Comparison of ENCODE assay signal across 11 cellular contexts in genomic region chr3:53043738-53044137, GRCh38. TPM values are rescaled to one million over a fixed set of nuclear protein-coding genes. Genes with fewer than 3 reads are reported as not detected.
DNase-seq lines count a peak whose midpoint lies in the region; ATAC-seq and TF ChIP-seq lines count a peak whose summit lies in the region.
"Had no signal": no experiment of that assay in that cellular context is flagged by ENCODE, and none has a peak within 500 bp of the region (broad histone marks: within the 10 kb centered on the region; RNA-seq: fewer than 3 reads in every experiment).

No MANE protein-coding gene starts in this region.

- DNase-seq in activated CD8-positive, alpha-beta T cell treated with anti-CD3 and anti-CD28 coated beads, Interleukin-2, amount 10 ng/mL, durations not matched to agents 7 days and 5 days, result no peak
- DNase-seq in natural killer cell (no peak), amniotic stem cell (lab: John Stamatoyannopoulos, UW) (no peak), SW480 (ENCODE audit: low spot score) (no peak)
- no peak for DNase-seq in effector CD8-positive, alpha-beta T cell (lab: John Stamatoyannopoulos, UW)
- DNase-seq: activated effector memory CD4-positive, alpha-beta T cell treated with anti-CD3 and anti-CD28 coated beads, Interleukin-2, amount 50 U/mL, for 16 hours; kidney; NCI-H226 had no signal

- H3K9me3 ChIP-seq in DOHH2 (ENCODE audit: control insufficient read depth, insufficient read depth, low read length), result no peaks in the 10 kb centered on the region

- H3F3A ChIP-seq in DOHH2 (ENCODE audit: control insufficient read depth, insufficient read depth), result peaks cover 29% of the 10 kb centered on the region

- peak overlapping the region; percentile 89 for H3K4me2 ChIP-seq in DOHH2 (ENCODE audit: low read length)

- H3K36me3 ChIP-seq in ACC112 (ENCODE audit: insufficient read depth, low read length), result no peaks in the 10 kb centered on the region
- H3K36me3 ChIP-seq in DOHH2 (ENCODE audit: control insufficient read depth, low read length), result no peaks in the 10 kb centered on the region

- H3K27me3 Mint-ChIP-seq in activated CD8-positive, alpha-beta T cell treated with anti-CD3 and anti-CD28 coated beads, Interleukin-2, amount 10 ng/mL, durations not matched to agents 7 days and 5 days (ENCODE audit: low read depth), result peaks cover 5% of the 10 kb centered on the region
- H3K27me3 Mint-ChIP-seq in natural killer cell (ENCODE audit: low read depth in 2 of 2), result no peaks in the 10 kb centered on the region

- intact Hi-C loops in natural killer cell (cut with micrococcal nuclease), result no loop called here

- no peaks in the 10 kb centered on the region for H3K9me2 ChIP-seq in DOHH2 (replicated peaks; ENCODE audit: control insufficient read depth, low read length)

- CTCF ChIA-PET in activated CD8-positive, alpha-beta T cell treated with anti-CD3 and anti-CD28 coated beads, Interleukin-2, amount 10 ng/mL, durations not matched to agents 7 days and 5 days (lab: Charles Lee), result interaction anchor here (0.7 to 2.6 kb wide), 6 partner anchors 8 to 215 kb away, joined by 3 to 9 read pairs (median 3); no protein-coding TSS in a partner anchor

- no peak overlapping the region for H3K27ac Mint-ChIP-seq in activated CD8-positive, alpha-beta T cell treated with anti-CD3 and anti-CD28 coated beads, Interleukin-2, amount 10 ng/mL, durations not matched to agents 7 days and 5 days
- peak overlapping the region; percentile 91 to 92 for H3K27ac Mint-ChIP-seq in natural killer cell

- H3K4me1 ChIP-seq in ACC112 (ENCODE audit: control insufficient read depth, insufficient read depth, low read length, unreplicated experiment), result peaks cover 15% of the 10 kb centered on the region
- peaks cover 44% of the 10 kb centered on the region for H3K4me1 ChIP-seq in DOHH2 (ENCODE audit: control insufficient read depth, low read length)

- H3K27me3 ChIP-seq in ACC112 (ENCODE audit: insufficient read depth, low read length) (peaks cover 18% of the 10 kb centered on the region; the same call in 1 of the 2 replicates), DOHH2 (ENCODE audit: control insufficient read depth, low read length) (peaks cover 26% of the 10 kb centered on the region)

- ATAC-seq in activated CD8-positive, alpha-beta T cell treated with anti-CD3 and anti-CD28 coated beads, Interleukin-2, amount 10 ng/mL, durations not matched to agents 7 days and 5 days, result no peak
- ATAC-seq in natural killer cell (no peak), GM18502 (IDR thresholded peaks at IDR 0.05; ENCODE audit: poor library complexity, unreplicated experiment) (no peak)

- no peaks in the 10 kb centered on the region for H3K9me3 Mint-ChIP-seq in activated CD8-positive, alpha-beta T cell treated with anti-CD3 and anti-CD28 coated beads, Interleukin-2, amount 10 ng/mL, durations not matched to agents 7 days and 5 days (ENCODE audit: insufficient read depth)
- H3K9me3 Mint-ChIP-seq in natural killer cell, result no peaks in the 10 kb centered on the region

- H3K27ac ChIP-seq in ACC112 (ENCODE audit: low read depth, low read length), result no peak overlapping the region
- no peak overlapping the region for H3K27ac ChIP-seq in DOHH2 (ENCODE audit: low read depth, low read length)

- H3K79me2 ChIP-seq in ACC112 (ENCODE audit: control insufficient read depth, insufficient read depth, low read length, unreplicated experiment) (peaks cover 9% of the 10 kb centered on the region), DOHH2 (ENCODE audit: control insufficient read depth, low read length) (peaks cover 49% of the 10 kb centered on the region)

- H2AFZ ChIP-seq in ACC112 (ENCODE audit: low read length, unreplicated experiment), result no peak overlapping the region

- peaks cover 10% of the 10 kb centered on the region for H3K36me3 Mint-ChIP-seq in activated CD8-positive, alpha-beta T cell treated with anti-CD3 and anti-CD28 coated beads, Interleukin-2, amount 10 ng/mL, durations not matched to agents 7 days and 5 days (ENCODE audit: low read depth)
- H3K36me3 Mint-ChIP-seq in natural killer cell, result no peaks in the 10 kb centered on the region

- TF ChIP-seq CTCF in DOHH2 (IDR thresholded peaks at IDR 0.05; ENCODE audit: low read depth, low read length, poor library complexity, severe bottlenecking) (no peak), natural killer cell (IDR thresholded peaks at IDR 0.05) (no peak)

- H3K4me1 Mint-ChIP-seq in activated CD8-positive, alpha-beta T cell treated with anti-CD3 and anti-CD28 coated beads, Interleukin-2, amount 10 ng/mL, durations not matched to agents 7 days and 5 days (ENCODE audit: low read depth), result peaks cover 56% of the 10 kb centered on the region
- H3K4me1 Mint-ChIP-seq in natural killer cell, result peaks cover 28 to 39% of the 10 kb centered on the region in 2 donors

- peaks cover 10% of the 10 kb centered on the region; the same call in 1 of the 2 replicates for H4K20me1 ChIP-seq in DOHH2 (ENCODE audit: control insufficient read depth, insufficient read depth, low read depth, low read length)

- H3K4me3 ChIP-seq in ACC112 (ENCODE audit: low read depth, low read length), result peak overlapping the region; percentile 98
- 0 out of 2 replicates have a peak overlapping the region, but pooled peaks have one; percentile 8 for H3K4me3 ChIP-seq in DOHH2 (ENCODE audit: low read length)

- POLR2A ChIA-PET in activated CD8-positive, alpha-beta T cell treated with anti-CD3 and anti-CD28 coated beads, Interleukin-2, amount 10 ng/mL, durations not matched to agents 7 days and 5 days (lab: Charles Lee), result interaction anchor here (0.7 to 1.4 kb wide), 2 partner anchors 8 to 351 kb away, joined by 5 to 10 read pairs; no protein-coding TSS in a partner anchor

- H3K4me3 Mint-ChIP-seq in activated CD8-positive, alpha-beta T cell treated with anti-CD3 and anti-CD28 coated beads, Interleukin-2, amount 10 ng/mL, durations not matched to agents 7 days and 5 days, result peak overlapping the region; percentile 89
- peak overlapping the region; percentile 91 for H3K4me3 Mint-ChIP-seq in natural killer cell

RNA-seq across cellular contexts. Expression of gene SFMBT1, which starts 2.1 kb away (rescaled TPM):
- 10 to 100 TPM; 31.1 to 33.3 TPM for total RNA-seq in activated CD8-positive, alpha-beta T cell treated with anti-CD3 and anti-CD28 coated beads, Interleukin-2, amount 10 ng/mL, durations not matched to agents 7 days and 5 days
- total RNA-seq in natural killer cell, result 10 to 100 TPM; 20.2 to 22.3 (median 22.2) TPM
